In the genomic region with DNA sequence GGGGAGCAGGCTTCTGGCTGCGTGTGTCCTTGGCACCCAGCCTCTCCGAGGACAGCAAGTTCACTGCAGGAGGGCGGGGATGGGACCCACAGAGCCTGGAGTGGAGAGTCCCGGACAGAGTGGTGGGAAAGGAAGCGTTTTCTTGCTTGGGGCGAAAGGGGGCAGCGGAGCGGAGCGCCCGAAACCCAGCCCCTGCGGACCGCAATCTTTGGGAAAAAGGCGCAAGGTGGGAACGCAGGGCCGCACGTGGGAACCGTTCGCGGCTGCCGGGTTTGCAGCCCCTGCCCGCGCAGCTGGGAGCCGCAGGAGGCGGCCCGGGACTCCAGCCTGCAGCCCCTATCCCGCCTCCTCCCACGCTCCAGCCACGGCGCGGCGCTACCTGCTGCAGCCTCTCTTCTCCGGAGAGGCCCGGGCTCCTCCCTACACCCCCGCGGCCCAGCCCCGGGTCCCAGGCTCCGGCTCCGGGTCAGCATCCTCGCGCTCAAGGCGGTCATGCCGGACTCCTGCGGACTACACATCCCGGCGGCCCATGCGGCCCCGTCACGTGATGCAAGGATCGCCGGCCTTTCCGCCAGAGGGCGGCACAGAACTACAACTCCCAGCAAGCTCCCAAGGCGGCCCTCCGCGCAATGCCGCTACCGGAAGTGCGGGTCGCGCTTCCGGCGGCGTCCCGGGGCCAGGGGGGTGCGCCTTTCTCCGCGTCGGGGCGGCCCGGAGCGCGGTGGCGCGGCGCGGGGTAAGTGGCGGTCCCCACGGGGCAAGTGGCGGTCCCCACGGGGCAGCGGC, we compare ENCODE assay signal across 8 cellular contexts. TPM values are rescaled to one million over a fixed set of nuclear protein-coding genes. Genes with fewer than 3 reads are reported as not detected.
A peak's percentile ranks its signal among the peaks of the same experiment; 100 is the strongest.
DNase-seq lines count a peak whose midpoint lies in the region; ATAC-seq and TF ChIP-seq lines count a peak whose summit lies in the region.

A gene (minus strand): TSS at position 505 of the 786 bp plus-strand sequence. CDS start 11 bp downstream, at position 494.
A gene (plus strand): TSS at position 656 of the 786 bp plus-strand sequence. CDS start 631 bp downstream, outside the sequence.

- CTCF ChIA-PET in HEK293T (lab: Yijun Ruan, JAX) = interaction anchor here (0.6 to 1.0 kb wide), 4 partner anchors 9 to 32 kb away, joined by 3 read pairs; no protein-coding TSS in a partner anchor

- TF ChIP-seq CTCF in GM06990 (IDR thresholded peaks at IDR 0.05; ENCODE audit: insufficient read depth, low read length, poor library complexity, severe bottlenecking) (no peak), omental fat pad (IDR thresholded peaks at IDR 0.05) (no peak), testis (IDR thresholded peaks at IDR 0.05) (peak; percentile 29 to 51 (median 50))

- H3K4me1 ChIP-seq in testis = peaks cover 23% of the 10 kb centered on the region

- H3K27me3 ChIP-seq in GM06990 (replicated peaks; ENCODE audit: control insufficient read depth, insufficient read depth, low read length) (no peaks in the 10 kb centered on the region), testis (no peaks in the 10 kb centered on the region)

- DNase-seq in GM06990 (ENCODE audit: extremely low read depth, insufficient read length) (peak; percentile 96), HEK293T (ENCODE audit: extremely low spot score) (peak; percentile 100), MV-4-11 (lab: John Stamatoyannopoulos, UW) (peak; percentile 91), SK-N-MC (ENCODE audit: low read depth, low spot score) (no peak), glomerular endothelial cell (ENCODE audit: extremely low read depth, low read depth, low spot score) (peak; percentile 61), omental fat pad (ENCODE audit: low spot score) (peak; percentile 88), testis (peak; percentile 98)
- DNase-seq in activated naive CD4-positive, alpha-beta T cell treated with anti-CD3 and anti-CD28 coated beads, Interleukin-2, amount 50 U/mL, for 16 hours = peak; percentile 93

- peaks cover 4% of the 10 kb centered on the region for H3K36me3 ChIP-seq in GM06990 (ENCODE audit: control insufficient read depth, insufficient read depth, low read length)
- H3K36me3 ChIP-seq in SK-N-MC (ENCODE audit: insufficient read depth, low read length) = peaks cover 7% of the 10 kb centered on the region; the same call in 1 of the 2 replicates
- H3K36me3 ChIP-seq in testis (ENCODE audit: low read depth, missing control alignments) = no peaks in the 10 kb centered on the region

- TF ChIP-seq POLR2A in testis (IDR thresholded peaks at IDR 0.05) = no peak

- intact Hi-C loops in testis (cut with DNase I; ENCODE audit: low total_unique reads) = no loop called here

- POLR2A ChIA-PET in HEK293T (lab: Yijun Ruan, JAX) = interaction anchor here (0.7 to 3.1 kb wide), 23 partner anchors 8 to 119 kb away, joined by 3 to 23 read pairs (median 6); a partner anchor contains a TSS

- no peaks in the 10 kb centered on the region for H3K9me3 ChIP-seq in SK-N-MC (ENCODE audit: low read depth, low read length)
- H3K9me3 ChIP-seq in testis = no peaks in the 10 kb centered on the region

- H3K27ac ChIP-seq in SK-N-MC = no peak within 1 kb of the TSS
- peak within 1 kb of the TSS in 1 of 2 donors; percentile 65 for H3K27ac ChIP-seq in testis

- peak within 1 kb of the TSS; percentile 81 for H3K9ac ChIP-seq in SK-N-MC (ENCODE audit: insufficient read length)

- peak within 1 kb of the TSS; percentile 91 for H3K4me3 ChIP-seq in GM06990 (replicated peaks; ENCODE audit: low read depth, low read length)
- peak within 1 kb of the TSS; percentile 88 for H3K4me3 ChIP-seq in SK-N-MC
- peak within 1 kb of the TSS; percentile 80 to 96 for H3K4me3 ChIP-seq in testis

- peak; percentile 94 for ATAC-seq in omental fat pad (ENCODE audit: low FRiP score)

- WGBS in testis, 2 donors = 0% methylated on average over 6 to 60 of the region's 81 CpGs

TF ChIP-seq in HEK293T, 16 proteins besides CTCF, POLR2A, EP300 and RAD21:
- TF ChIP-seq SP1 (IDR thresholded peaks at IDR 0.05) (no peak), L3MBTL2 (conservative IDR thresholded peaks at IDR 0.05) (peak; percentile 84), ELF4 (IDR thresholded peaks at IDR 0.05) (peak; percentile 81; the same call in 1 of the 2 replicates)

RNA-seq across cellular contexts. Expression of the first gene that starts in this region (rescaled TPM):
- total RNA-seq in glomerular endothelial cell (22.6 and 30.5 TPM in 2 replicates), omental fat pad (10 to 100 TPM in 3 of 4 donors, 1 to 10 TPM in 1; 7.1 to 18.1 (median 10.9) TPM), testis (10 to 100 TPM; 24.6 to 35.6 TPM)
- 18.0 TPM for polyA plus RNA-seq in testis (ENCODE audit: insufficient read depth, low read depth, low replicate concordance)

RNA-seq across cellular contexts. Expression of the second gene that starts in this region (rescaled TPM):
- total RNA-seq in glomerular endothelial cell = 56.5 and 83.0 TPM in 2 replicates
- 10 to 100 TPM; 30.0 to 59.4 (median 35.9) TPM for total RNA-seq in omental fat pad
- total RNA-seq in testis = 100 to 1,000 TPM; 222 to 271 TPM
- polyA plus RNA-seq in testis (ENCODE audit: insufficient read depth, low read depth, low replicate concordance) = 136 TPM

Comparison
In these comparisons a context has a peak if more than half of its experiments do, and no peak if none do; other contexts are left out.
1. CTCF ChIP-seq: peak in testis (3 of 3); none in GM06990 (single experiment) and omental fat pad (0 of 3).
2. Peak in every context shown above with its lines, with median percentiles within 50 percentile points of each other: H3K4me3 ChIP-seq.